ENCODE assay signal across 18 cellular contexts in genomic region chr5:150217041-150217440, GRCh38. TPM values are rescaled to one million over a fixed set of nuclear protein-coding genes. Genes with fewer than 3 reads are reported as not detected.
"Had no signal": no experiment of that assay in that cellular context is flagged by ENCODE, and none has a peak within 500 bp of the region (broad histone marks: within the 10 kb centered on the region; RNA-seq: fewer than 3 reads in every experiment).

No MANE protein-coding gene starts in this region.

- DNase-seq: activated CD4-positive, alpha-beta T cell treated with anti-CD3 and anti-CD28 coated beads, Interleukin-2, amount 50 U/mL, for 1 hour; activated CD4-positive, CD25-positive, alpha-beta regulatory T cell; activated naive CD4-positive, alpha-beta T cell treated with anti-CD3 and anti-CD28 coated beads, Interleukin-2, amount 50 U/mL, for 16 hours; naive thymus-derived CD8-positive, alpha-beta T cell; occipital lobe; psoas muscle; stimulated activated CD4-positive, alpha-beta T cell treated with anti-CD3 and anti-CD28 coated beads, Interleukin-12 subunit alpha, Interleukin-12 subunit beta, amount 100 ng/mL, for 4 hours; stimulated activated naive CD4-positive, alpha-beta T cell; T-helper 2 cell; upper lobe of right lung had no signal

- H3K36me3 ChIP-seq: upper lobe of right lung had no signal

- H3K4me3 Mint-ChIP-seq: central memory CD8-positive, alpha-beta T cell; mesothelial cell of epicardium; naive thymus-derived CD8-positive, alpha-beta T cell had no signal

- H3K27ac Mint-ChIP-seq: activated T-helper 2 cell treated with anti-CD3 and anti-CD28 coated beads, Interferon-gamma antibody, Interleukin-2, Interleukin-4, amounts not matched to agents 10 μg/mL and 5 μg/mL and 100 μg/mL, durations not matched to agents 14 hours and 24 hours and 36 hours; mesothelial cell of epicardium; naive thymus-derived CD8-positive, alpha-beta T cell had no signal

- H3K4me1 Mint-ChIP-seq: central memory CD8-positive, alpha-beta T cell; mesothelial cell of epicardium had no signal

- ATAC-seq: body of pancreas had no signal

- H3K9me3 Mint-ChIP-seq: activated T-helper 2 cell treated with anti-CD3 and anti-CD28 coated beads, Interferon-gamma antibody, Interleukin-2, Interleukin-4, amounts not matched to agents 10 μg/mL and 5 μg/mL and 100 μg/mL, durations not matched to agents 14 hours and 24 hours and 36 hours; central memory CD8-positive, alpha-beta T cell; mesothelial cell of epicardium; naive thymus-derived CD8-positive, alpha-beta T cell had no signal

- H3K4me3 ChIP-seq: body of pancreas, psoas muscle, upper lobe of right lung had no signal

- H3K27ac ChIP-seq: body of pancreas, psoas muscle, upper lobe of right lung had no signal

- H3K4me1 ChIP-seq: body of pancreas, psoas muscle, upper lobe of right lung had no signal

- H3K36me3 Mint-ChIP-seq: mesothelial cell of epicardium; naive thymus-derived CD8-positive, alpha-beta T cell had no signal

- H3K9me3 ChIP-seq: body of pancreas, psoas muscle, upper lobe of right lung had no signal

- H3K27me3 ChIP-seq: body of pancreas, upper lobe of right lung had no signal

RNA-seq across cellular contexts. Expression of gene SLC6A7, which starts 27.2 kb away (rescaled TPM):
- total RNA-seq: activated T-helper 2 cell treated with anti-CD3 and anti-CD28 coated beads, Interferon-gamma antibody, Interleukin-2, Interleukin-4, amounts not matched to agents 10 μg/mL and 5 μg/mL and 100 μg/mL, durations not matched to agents 14 hours and 24 hours and 36 hours; body of pancreas; epithelial cell of proximal tubule; kidney epithelial cell; mesothelial cell of epicardium; naive thymus-derived CD8-positive, alpha-beta T cell; psoas muscle; sciatic nerve; upper lobe of right lung had no signal
- polyA plus RNA-seq: naive thymus-derived CD8-positive, alpha-beta T cell; psoas muscle had no signal

RNA-seq across cellular contexts. Expression of gene CDX1, which starts 50.5 kb away (rescaled TPM):
- total RNA-seq: activated T-helper 2 cell treated with anti-CD3 and anti-CD28 coated beads, Interferon-gamma antibody, Interleukin-2, Interleukin-4, amounts not matched to agents 10 μg/mL and 5 μg/mL and 100 μg/mL, durations not matched to agents 14 hours and 24 hours and 36 hours; body of pancreas; epithelial cell of proximal tubule; lower leg skin; naive thymus-derived CD8-positive, alpha-beta T cell; occipital lobe; psoas muscle; sciatic nerve; upper lobe of right lung had no signal
- polyA plus RNA-seq: naive thymus-derived CD8-positive, alpha-beta T cell had no signal
